ENCODE assay signal across 17 cellular contexts in the genomic region with DNA sequence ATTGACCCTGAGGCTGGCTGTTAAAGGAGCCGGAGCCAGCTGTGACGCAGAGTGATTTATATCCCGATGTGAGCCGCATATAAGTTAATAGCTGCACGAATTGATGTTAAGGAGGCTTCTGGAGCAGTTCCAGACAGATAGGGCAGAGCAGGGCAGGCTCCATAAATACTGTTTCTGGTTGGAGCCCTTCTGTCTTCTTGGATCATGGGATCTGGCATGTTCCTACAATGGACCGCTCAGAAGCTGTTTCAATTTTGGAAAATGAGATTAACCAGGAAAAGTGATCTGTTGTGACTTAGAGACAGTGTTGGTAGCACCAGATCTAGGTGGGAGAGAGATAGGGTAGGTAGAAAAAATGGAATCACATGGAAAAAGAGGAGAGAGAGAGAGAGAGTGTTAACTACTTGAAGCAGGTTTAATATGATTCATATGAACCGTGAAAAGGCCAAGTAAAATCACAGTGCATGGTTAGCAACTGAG. TPM values are rescaled to one million over a fixed set of nuclear protein-coding genes. Genes with fewer than 3 reads are reported as not detected.
DNase-seq lines count a peak whose midpoint lies in the region; ATAC-seq, FAIRE-seq and TF ChIP-seq lines count a peak whose summit lies in the region.
"Had no signal": no experiment of that assay in that cellular context is flagged by ENCODE, and none has a peak within 500 bp of the region (broad histone marks: within the 10 kb centered on the region; RNA-seq: fewer than 3 reads in every experiment).

No MANE protein-coding gene starts in this region.

- no peaks in the 10 kb centered on the region for H3K27me3 ChIP-seq in left ventricle myocardium inferior (ENCODE audit: low read depth)
- peaks cover 51% of the 10 kb centered on the region for H3K27me3 ChIP-seq in transverse colon

- peak overlapping the region; percentile 3 for H3K4me3 ChIP-seq in left ventricle myocardium inferior
- H3K4me3 ChIP-seq in transverse colon: no peak overlapping the region
- H3K4me3 ChIP-seq: GM23338 had no signal

- ATAC-seq in activated CD4-positive, CD25-positive, alpha-beta regulatory T cell treated with anti-CD3 and anti-CD28 coated beads, Interleukin-2, amount 50 U/mL, for 24 hours: no peak
- ATAC-seq in GM18520 (IDR thresholded peaks at IDR 0.05; ENCODE audit: unreplicated experiment): no peak
- ATAC-seq: GM23338 had no signal

- TF ChIP-seq POLR2A in transverse colon (IDR thresholded peaks at IDR 0.05): no peak

- intact Hi-C loops in left ventricle myocardium inferior (cut with micrococcal nuclease): no loop called here
- intact Hi-C loops in transverse colon (cut with DNase I; ENCODE audit: low total_unique reads): no loop called here

- TF ChIP-seq CTCF in left ventricle myocardium inferior (IDR thresholded peaks at IDR 0.05; ENCODE audit: borderline replicate concordance) (no peak), transverse colon (IDR thresholded peaks at IDR 0.05) (no peak)

- H3K9me3 ChIP-seq in left ventricle myocardium inferior (replicated peaks) (no peaks in the 10 kb centered on the region), transverse colon (no peaks in the 10 kb centered on the region)

- TF ChIP-seq EP300 in transverse colon (IDR thresholded peaks at IDR 0.05; ENCODE audit: low read depth): no peak

- H3K4me1 ChIP-seq in left ventricle myocardium inferior: peaks cover 74% of the 10 kb centered on the region
- H3K4me1 ChIP-seq in transverse colon: peaks cover 0 to 38% (median 5%) of the 10 kb centered on the region in 4 donors

- H3K36me3 ChIP-seq in left ventricle myocardium inferior: no peaks in the 10 kb centered on the region
- no peaks in the 10 kb centered on the region for H3K36me3 ChIP-seq in transverse colon
- H3K36me3 ChIP-seq: WERI-Rb-1 had no signal

- in situ Hi-C loops in transverse colon (cut with MboI; ENCODE audit: low pct_ligation_motif_present in 1 of 4, low pct_unique_long_range_greater_than_20kb in 1 of 4, low sequenced_read_pairs in 3 of 4): loop anchor here in 1 of 4 donors (25.0 kb wide), 1 partner anchor 437 kb away; no protein-coding TSS in a partner anchor

- H3K27ac ChIP-seq in left ventricle myocardium inferior (replicated peaks): peak overlapping the region; percentile 32
- peak overlapping the region; percentile 40 to 94 (median 74) for H3K27ac ChIP-seq in transverse colon
- H3K27ac ChIP-seq: 22Rv1, WERI-Rb-1 had no signal

- 7 to 32% methylated on average over 1 to 7 of the region's 7 CpGs for WGBS in transverse colon (ENCODE audit: low coverage in 1 of 2), 2 donors

- DNase-seq in NCI-H146 (lab: John Stamatoyannopoulos, UW) (peak; percentile 24), NCI-H146 treated with DMSO at 0.1 percent for 48 hours (lab: John Stamatoyannopoulos, UW; ENCODE audit: unreplicated experiment) (no peak), NCI-H748 treated with DMSO at 0.1 percent for 48 hours (lab: John Stamatoyannopoulos, UW) (peak; percentile 85), left ventricle myocardium inferior (no peak), transverse colon (no peak), RCC 7860 (ENCODE audit: low spot score) (no peak)
- DNase-seq: amniotic stem cell; dermis blood vessel endothelial cell; glutamatergic neuron; NCI-H2029; nucleus accumbens; stimulated activated CD4-positive, alpha-beta T cell treated with anti-CD3 and anti-CD28 coated beads, Interleukin-2, amount 100 ng/mL, for 24 hours; WERI-Rb-1 had no signal

- no peak for FAIRE-seq in RCC 7860 (lab: Jason Lieb, UNC)

RNA-seq across cellular contexts. Expression of gene IGFBP5, which starts 4.8 kb away (rescaled TPM):
- total RNA-seq in left ventricle myocardium inferior (138 TPM), transverse colon (100 to 1,000 TPM; 146 to 263 (median 190) TPM)

Comparison
In these comparisons a context has a peak if more than half of its experiments do, and no peak if none do; other contexts are left out.
1. DNase-seq: peak in NCI-H146 (single experiment) and NCI-H748 treated with DMSO at 0.1 percent for 48 hours (single experiment); none in NCI-H146 treated with DMSO at 0.1 percent for 48 hours (single experiment), left ventricle myocardium inferior (single experiment), transverse colon (single experiment) and RCC 7860 (single experiment).